ENCODE assay signal across 8 cellular contexts in genomic region chr15:49155110-49155833, GRCh38. TPM values are rescaled to one million over a fixed set of nuclear protein-coding genes. Genes with fewer than 3 reads are reported as not detected.
DNase-seq lines count a peak whose midpoint lies in the region; ATAC-seq and TF ChIP-seq lines count a peak whose summit lies in the region.

Gene COPS2, minus strand, starts transcription at chr15:49155599. Its CDS starts 21 bp downstream, at chr15:49155578.

- no TSS peak for BruUV-seq in IMR-90 (replicated peaks; lab: Mats Ljungman, UMichigan)

- H3K4me1 ChIP-seq in IMR-90 (ENCODE audit: control insufficient read depth, insufficient read depth, low read length) (no peaks in the 10 kb centered on the region), mononuclear cell (ENCODE audit: insufficient read depth, low read length) (peaks cover 17% of the 10 kb centered on the region)

- TF ChIP-seq POLR2A in IMR-90 (IDR thresholded peaks at IDR 0.05; ENCODE audit: low read depth, low read length), result peak; percentile 86

- peak within 1 kb of the TSS; percentile 97 for H2AFZ ChIP-seq in IMR-90 (replicated peaks; ENCODE audit: low read length, poor library complexity)

- 1% methylated on average over 18 of the region's 46 CpGs; no CpG with 5 or more reads in 1 of the 2 experiments for WGBS in IMR-90 (ENCODE audit: extremely low coverage in 2 of 2, insufficient read length in 1 of 2), 2 experiments

- H4K5ac ChIP-seq in IMR-90 (ENCODE audit: low read depth, low read length), result peak within 1 kb of the TSS; percentile 90

- no peak within 1 kb of the TSS for H2BK20ac ChIP-seq in IMR-90 (ENCODE audit: low read depth, low read length)

- peak within 1 kb of the TSS; percentile 6 for H2AK5ac ChIP-seq in IMR-90 (ENCODE audit: low read depth, low read length)

- peak within 1 kb of the TSS; percentile 96 for H3K9ac ChIP-seq in IMR-90 (ENCODE audit: low read depth, low read length)

- H3K56ac ChIP-seq in IMR-90 (ENCODE audit: extremely low read depth, insufficient read depth, low read length), result peak within 1 kb of the TSS; percentile 83

- H3K36me3 ChIP-seq in IMR-90 (ENCODE audit: control insufficient read depth, insufficient read depth, low read length), result no peaks in the 10 kb centered on the region

- peak within 1 kb of the TSS; percentile 5; the same call in 1 of the 2 replicates for H2BK120ac ChIP-seq in IMR-90 (ENCODE audit: low read depth, low read length)

- peak within 1 kb of the TSS; percentile 87 for H3K23ac ChIP-seq in IMR-90 (ENCODE audit: low read depth, low read length)

- dilution Hi-C loops in IMR-90 (cut with HindIII; ENCODE audit: low sequenced_read_pairs, unreplicated experiment), result no loop called here

- peak within 1 kb of the TSS; percentile 92 for H2AK9ac ChIP-seq in IMR-90 (replicated peaks; ENCODE audit: low read depth, low read length, poor library complexity)

- POLR2A ChIA-PET in IMR-90 (lab: Charles Lee; ENCODE audit: unreplicated experiment), result interaction anchor here (1.3 kb wide), 1 partner anchor 72 kb away, joined by 3 read pairs; no protein-coding TSS in a partner anchor

- H2BK15ac ChIP-seq in IMR-90 (ENCODE audit: low read depth, low read length), result peak within 1 kb of the TSS; percentile 33; the same call in 1 of the 3 replicates

- peak within 1 kb of the TSS; percentile 61 for H3K18ac ChIP-seq in IMR-90 (ENCODE audit: low read depth, low read length)

- peak within 1 kb of the TSS; percentile 85 for H3K4me2 ChIP-seq in IMR-90 (ENCODE audit: low read depth, low read length)

- H3K27ac ChIP-seq in IMR-90 (ENCODE audit: insufficient read depth, low read length), result peak within 1 kb of the TSS; percentile 78

- H3K4ac ChIP-seq in IMR-90 (ENCODE audit: low read depth, low read length), result peak within 1 kb of the TSS; percentile 76

- peak within 1 kb of the TSS; percentile 11 to 91 for H4K8ac ChIP-seq in IMR-90 (ENCODE audit: low read depth in 2 of 2, low read length in 2 of 2)

- H3K27me3 ChIP-seq in IMR-90 (ENCODE audit: control insufficient read depth, insufficient read depth, low read length), result no peaks in the 10 kb centered on the region
- no peaks in the 10 kb centered on the region for H3K27me3 ChIP-seq in mononuclear cell (ENCODE audit: insufficient read depth, low read length)

- TF ChIP-seq CTCF in IMR-90 (conservative IDR thresholded peaks at IDR 0.05; ENCODE audit: low read depth, low read length) (no peak), epithelial cell of esophagus (IDR thresholded peaks at IDR 0.05; ENCODE audit: insufficient read depth, low read depth, low read length, missing control alignments) (no peak)

- H3K4me3 ChIP-seq in IMR-90 (ENCODE audit: insufficient read depth, low read depth, low read length), result peak within 1 kb of the TSS; percentile 70
- H3K4me3 ChIP-seq in epithelial cell of esophagus (ENCODE audit: low read length), result peak within 1 kb of the TSS; percentile 93
- H3K4me3 ChIP-seq in mononuclear cell (ENCODE audit: low read length), result peak within 1 kb of the TSS; percentile 79

- TF ChIP-seq RAD21 in IMR-90 (IDR thresholded peaks at IDR 0.05; ENCODE audit: low read length), result no peak

- H3K9me1 ChIP-seq in IMR-90 (ENCODE audit: insufficient read depth, low read length), result no peaks in the 10 kb centered on the region; the same call in 1 of the 2 replicates

- H3K9me3 ChIP-seq in IMR-90 (ENCODE audit: control insufficient read depth, insufficient read depth, low read length) (no peaks in the 10 kb centered on the region), mononuclear cell (ENCODE audit: low read depth, low read length) (no peaks in the 10 kb centered on the region)

- intact Hi-C loops in IMR-90 (cut with micrococcal nuclease), result loop anchor here (2.0 to 10.0 kb wide), 4 partner anchors 268 to 982 kb away; partner anchors contain the start of gene FGF7

- H2BK5ac ChIP-seq in IMR-90 (ENCODE audit: low read depth, low read length, poor library complexity, severe bottlenecking), result peak within 1 kb of the TSS; percentile 82

- ATAC-seq in GM21528 (IDR thresholded peaks at IDR 0.05; ENCODE audit: low FRiP score, unreplicated experiment) (peak; percentile 94), IMR-90 (ENCODE audit: low read depth) (peak; percentile 97)

- H3K14ac ChIP-seq in IMR-90 (replicated peaks; ENCODE audit: low read depth, low read length), result peak within 1 kb of the TSS; percentile 88

- H3K79me1 ChIP-seq in IMR-90 (ENCODE audit: low read depth in 1 of 2, low read length in 2 of 2), result peaks cover 9 to 31% of the 10 kb centered on the region in 2 experiments

- peak within 1 kb of the TSS; percentile 43 for H4K91ac ChIP-seq in IMR-90 (ENCODE audit: insufficient read depth, low read depth, low read length)

- H4K20me1 ChIP-seq in IMR-90 (ENCODE audit: insufficient read depth, low read length), result peaks cover 32% of the 10 kb centered on the region; the same call in 1 of the 2 replicates

- in situ Hi-C loops in IMR-90 (cut with MboI; ENCODE audit: low sequenced_read_pairs), result no loop called here

- CTCF ChIA-PET in IMR-90 (lab: Yijun Ruan, JAX), result interaction anchor here (0.6 to 0.7 kb wide), 2 partner anchors 180 to 732 kb away, joined by 3 to 6 read pairs; no protein-coding TSS in a partner anchor

- DNase-seq in DMS 273 (lab: John Stamatoyannopoulos, UW; ENCODE audit: unreplicated experiment), result peak; percentile 97
- DNase-seq in IMR-90, result peak; percentile 99
- peak; percentile 99 for DNase-seq in OCI-M1 (lab: John Stamatoyannopoulos, UW)
- peak; percentile 91 for DNase-seq in activated T-cell treated with anti-CD3 and anti-CD28 coated beads for 4 hours
- DNase-seq in epithelial cell of esophagus (ENCODE audit: low read depth), result peak; percentile 99
- peak; percentile 69 to 84 for DNase-seq in stimulated activated CD8-positive, alpha-beta memory T cell treated with anti-CD3 and anti-CD28 coated beads, Interleukin-4, amount 100 ng/mL, for 1 hour (ENCODE audit: low read depth in 2 of 2, low spot score in 1 of 2)

TF ChIP-seq in IMR-90, 13 proteins besides CTCF, POLR2A, EP300 and RAD21:
- TF ChIP-seq ELK1 (IDR thresholded peaks at IDR 0.05; ENCODE audit: borderline replicate concordance, low read depth, low read length) (no peak), BHLHE40 (IDR thresholded peaks at IDR 0.05; ENCODE audit: low read depth, low read length) (peak; percentile 30; the same call in 1 of the 2 replicates), USF2 (IDR thresholded peaks at IDR 0.05; ENCODE audit: low read depth, low read length) (0 out of 2 replicates have a peak, but pooled peaks have one; percentile 5), RCOR1 (IDR thresholded peaks at IDR 0.05; ENCODE audit: insufficient replicate concordance, low read length) (peak; percentile 52), MAFK (IDR thresholded peaks at IDR 0.05; ENCODE audit: low read depth, low read length) (0 out of 2 replicates have a peak, but pooled peaks have one; percentile 1), FOS (IDR thresholded peaks at IDR 0.05; ENCODE audit: low read depth, low read length) (no peak), MAZ (IDR thresholded peaks at IDR 0.05; ENCODE audit: borderline replicate concordance, low read depth, low read length) (peak; percentile 97), RFX5 (IDR thresholded peaks at IDR 0.05; ENCODE audit: low read depth, low read length) (0 out of 2 replicates have a peak, but pooled peaks have one; percentile 39), MXI1 (IDR thresholded peaks at IDR 0.05; ENCODE audit: borderline replicate concordance, low read depth, low read length) (peak; percentile 79; the same call in 1 of the 2 replicates), CEBPB (IDR thresholded peaks at IDR 0.05; ENCODE audit: low read depth, low read length) (no peak), CHD1 (IDR thresholded peaks at IDR 0.05; ENCODE audit: low read depth, low read length) (peak; percentile 42; the same call in 1 of the 2 replicates), NFE2L2 (IDR thresholded peaks at IDR 0.05; ENCODE audit: low read depth, low read length) (no peak), SMC3 (IDR thresholded peaks at IDR 0.05; ENCODE audit: low read depth, low read length) (0 out of 2 replicates have a peak, but pooled peaks have one; percentile 1)
TF ChIP-seq in IMR-90: peak in this region for 9.

RNA-seq across cellular contexts. Expression of gene COPS2, which starts in this region (rescaled TPM):
- total RNA-seq in IMR-90 (2012; rRNA removed) (75.6 and 103 TPM in 2 replicates), mononuclear cell (167 TPM)
- 39.6 and 54.6 TPM in 2 replicates for polyA plus RNA-seq in IMR-90 (2012; rRNA removed)
- polyA plus RNA-seq in IMR-90 (2012; cell fraction: cytosol; rRNA removed), result 3.6 and 5.3 TPM in 2 replicates
- polyA plus RNA-seq in IMR-90 (2012; cell fraction: nucleus; rRNA removed; ENCODE audit: low replicate concordance), result 1.1 and 16.9 TPM in 2 replicates

Comparison
In these comparisons a context has a peak if more than half of its experiments do, and no peak if none do; other contexts are left out.
1. Peak in every context shown above with its lines: DNase-seq, ATAC-seq, H3K4me3 ChIP-seq and H3K27ac ChIP-seq.